In the genomic region with DNA sequence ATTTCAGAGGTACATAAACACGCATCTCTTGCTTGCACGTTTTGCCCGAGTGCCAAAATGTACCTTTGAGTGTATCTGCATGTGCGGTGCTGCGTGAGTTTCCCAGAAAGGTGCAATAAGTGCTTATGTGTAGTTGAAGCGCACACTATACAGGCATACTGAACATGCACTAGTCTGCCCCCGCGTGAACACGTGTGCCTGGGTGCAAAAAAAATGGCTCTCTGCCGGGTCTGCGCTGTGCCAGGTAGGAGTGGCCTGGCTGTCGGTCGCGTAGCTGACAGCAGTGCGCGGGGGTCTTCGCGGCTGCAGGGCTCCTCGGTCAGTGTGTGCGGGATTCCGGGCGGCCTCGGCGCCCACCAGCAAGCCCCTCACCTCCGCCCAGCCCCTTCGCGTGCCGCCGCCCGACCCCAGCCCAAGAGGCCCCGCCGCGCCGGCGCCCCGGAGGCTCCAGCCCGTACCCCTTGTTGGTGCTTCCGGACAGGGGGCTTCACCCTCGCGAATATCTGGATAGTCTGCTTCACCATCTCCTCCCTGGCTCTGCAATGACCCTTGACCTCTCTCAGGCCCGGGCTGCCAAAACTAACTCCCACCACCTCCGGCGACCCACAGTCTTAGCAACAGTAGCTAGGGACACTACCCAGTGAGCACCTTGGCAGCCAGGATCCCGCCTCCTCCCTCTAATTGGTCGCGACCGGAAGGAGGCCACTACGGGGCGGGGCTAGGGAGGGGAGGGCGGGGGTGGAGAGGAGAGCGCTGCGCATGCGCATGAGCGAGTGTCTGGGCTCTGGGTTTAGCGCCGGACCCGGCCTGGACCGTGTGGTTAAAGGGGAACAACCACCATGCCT, we compare ENCODE assay signal across 1 cellular context.
A peak's percentile ranks its signal among the peaks of the same experiment; 100 is the strongest.
TF ChIP-seq lines count a peak whose summit lies in the region.

A gene with protein sequence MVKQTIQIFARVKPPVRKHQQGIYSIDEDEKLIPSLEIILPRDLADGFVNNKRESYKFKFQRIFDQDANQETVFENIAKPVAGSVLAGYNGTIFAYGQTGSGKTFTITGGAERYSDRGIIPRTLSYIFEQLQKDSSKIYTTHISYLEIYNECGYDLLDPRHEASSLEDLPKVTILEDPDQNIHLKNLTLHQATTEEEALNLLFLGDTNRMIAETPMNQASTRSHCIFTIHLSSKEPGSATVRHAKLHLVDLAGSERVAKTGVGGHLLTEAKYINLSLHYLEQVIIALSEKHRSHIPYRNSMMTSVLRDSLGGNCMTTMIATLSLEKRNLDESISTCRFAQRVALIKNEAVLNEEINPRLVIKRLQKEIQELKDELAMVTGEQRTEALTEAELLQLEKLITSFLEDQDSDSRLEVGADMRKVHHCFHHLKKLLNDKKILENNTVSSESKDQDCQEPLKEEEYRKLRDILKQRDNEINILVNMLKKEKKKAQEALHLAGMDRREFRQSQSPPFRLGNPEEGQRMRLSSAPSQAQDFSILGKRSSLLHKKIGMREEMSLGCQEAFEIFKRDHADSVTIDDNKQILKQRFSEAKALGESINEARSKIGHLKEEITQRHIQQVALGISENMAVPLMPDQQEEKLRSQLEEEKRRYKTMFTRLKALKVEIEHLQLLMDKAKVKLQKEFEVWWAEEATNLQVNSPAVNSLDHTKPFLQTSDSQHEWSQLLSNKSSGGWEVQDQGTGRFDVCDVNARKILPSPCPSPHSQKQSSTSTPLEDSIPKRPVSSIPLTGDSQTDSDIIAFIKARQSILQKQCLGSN (minus strand): TSS at position 622 of the 845 bp plus-strand sequence. CDS start 98 bp downstream, at position 524.

TF ChIP-seq in HepG2, 621 proteins besides CTCF, POLR2A, EP300 and RAD21 (continued from another document and continues in another):
- TF ChIP-seq ZNF414 (CRISPR knock-in tag; IDR thresholded peaks at IDR 0.05) (no peak), IKZF1 (IDR thresholded peaks at IDR 0.05) (no peak), TFE3 (CRISPR knock-in tag; IDR thresholded peaks at IDR 0.05) (no peak), ISL2 (CRISPR knock-in tag; IDR thresholded peaks at IDR 0.05) (no peak), STAT5B (CRISPR knock-in tag; IDR thresholded peaks at IDR 0.05) (no peak), SIN3B (IDR thresholded peaks at IDR 0.05; ENCODE audit: low read length) (no peak), ZNF225 (CRISPR knock-in tag; IDR thresholded peaks at IDR 0.05) (no peak), ZNF292 (CRISPR knock-in tag; IDR thresholded peaks at IDR 0.05; ENCODE audit: borderline replicate concordance, low read depth) (no peak), ZFP36 (IDR thresholded peaks at IDR 0.05; ENCODE audit: borderline replicate concordance, low read depth, low read length, partially characterized antibody) (no peak), ZNF276 (CRISPR knock-in tag; IDR thresholded peaks at IDR 0.05; ENCODE audit: low read depth) (no peak), ZNF484 (CRISPR knock-in tag; IDR thresholded peaks at IDR 0.05; ENCODE audit: borderline replicate concordance, low read depth) (no peak), ZBTB42 (CRISPR knock-in tag; IDR thresholded peaks at IDR 0.05) (no peak), ZNF674 (CRISPR knock-in tag; IDR thresholded peaks at IDR 0.05; ENCODE audit: low read depth) (no peak), ZNF18 (CRISPR knock-in tag; IDR thresholded peaks at IDR 0.05; ENCODE audit: insufficient replicate concordance) (no peak), ZNF451 (CRISPR knock-in tag; IDR thresholded peaks at IDR 0.05) (0 out of 2 replicates have a peak, but pooled peaks have one; percentile 55), SMARCC2 (IDR thresholded peaks at IDR 0.05) (no peak), SALL1 (CRISPR knock-in tag; IDR thresholded peaks at IDR 0.05) (peak; percentile 46), ZNF253 (CRISPR knock-in tag; IDR thresholded peaks at IDR 0.05; ENCODE audit: borderline replicate concordance) (peak; percentile 21; the same call in 1 of the 2 replicates), FOXM1 (CRISPR knock-in tag; IDR thresholded peaks at IDR 0.05) (no peak), SIN3A (IDR thresholded peaks at IDR 0.05; ENCODE audit: borderline replicate concordance, low read depth, low read length) (peak; percentile 61; the same call in 1 of the 2 replicates), LBX2 (CRISPR knock-in tag; IDR thresholded peaks at IDR 0.05; ENCODE audit: borderline replicate concordance) (no peak), ZNF772 (CRISPR knock-in tag; IDR thresholded peaks at IDR 0.05) (no peak), ZNF792 (CRISPR knock-in tag; IDR thresholded peaks at IDR 0.05) (no peak), MTA1 (CRISPR knock-in tag; IDR thresholded peaks at IDR 0.05; ENCODE audit: borderline replicate concordance) (no peak), HDAC2 (CRISPR knock-in tag; IDR thresholded peaks at IDR 0.05) (no peak), NFE2L1 (CRISPR knock-in tag; IDR thresholded peaks at IDR 0.05; ENCODE audit: borderline replicate concordance) (no peak), RXRB (CRISPR knock-in tag; IDR thresholded peaks at IDR 0.05; ENCODE audit: borderline replicate concordance) (no peak), ZNF816 (CRISPR knock-in tag; IDR thresholded peaks at IDR 0.05; ENCODE audit: borderline replicate concordance) (no peak), YEATS4 (CRISPR knock-in tag; IDR thresholded peaks at IDR 0.05; ENCODE audit: borderline replicate concordance) (peak; percentile 20; the same call in 1 of the 2 replicates)
- TF ChIP-seq, protein P1, sequence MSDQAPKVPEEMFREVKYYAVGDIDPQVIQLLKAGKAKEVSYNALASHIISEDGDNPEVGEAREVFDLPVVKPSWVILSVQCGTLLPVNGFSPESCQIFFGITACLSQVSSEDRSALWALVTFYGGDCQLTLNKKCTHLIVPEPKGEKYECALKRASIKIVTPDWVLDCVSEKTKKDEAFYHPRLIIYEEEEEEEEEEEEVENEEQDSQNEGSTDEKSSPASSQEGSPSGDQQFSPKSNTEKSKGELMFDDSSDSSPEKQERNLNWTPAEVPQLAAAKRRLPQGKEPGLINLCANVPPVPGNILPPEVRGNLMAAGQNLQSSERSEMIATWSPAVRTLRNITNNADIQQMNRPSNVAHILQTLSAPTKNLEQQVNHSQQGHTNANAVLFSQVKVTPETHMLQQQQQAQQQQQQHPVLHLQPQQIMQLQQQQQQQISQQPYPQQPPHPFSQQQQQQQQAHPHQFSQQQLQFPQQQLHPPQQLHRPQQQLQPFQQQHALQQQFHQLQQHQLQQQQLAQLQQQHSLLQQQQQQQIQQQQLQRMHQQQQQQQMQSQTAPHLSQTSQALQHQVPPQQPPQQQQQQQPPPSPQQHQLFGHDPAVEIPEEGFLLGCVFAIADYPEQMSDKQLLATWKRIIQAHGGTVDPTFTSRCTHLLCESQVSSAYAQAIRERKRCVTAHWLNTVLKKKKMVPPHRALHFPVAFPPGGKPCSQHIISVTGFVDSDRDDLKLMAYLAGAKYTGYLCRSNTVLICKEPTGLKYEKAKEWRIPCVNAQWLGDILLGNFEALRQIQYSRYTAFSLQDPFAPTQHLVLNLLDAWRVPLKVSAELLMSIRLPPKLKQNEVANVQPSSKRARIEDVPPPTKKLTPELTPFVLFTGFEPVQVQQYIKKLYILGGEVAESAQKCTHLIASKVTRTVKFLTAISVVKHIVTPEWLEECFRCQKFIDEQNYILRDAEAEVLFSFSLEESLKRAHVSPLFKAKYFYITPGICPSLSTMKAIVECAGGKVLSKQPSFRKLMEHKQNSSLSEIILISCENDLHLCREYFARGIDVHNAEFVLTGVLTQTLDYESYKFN (CRISPR knock-in tag; conservative IDR thresholded peaks at IDR 0.05): no peak
- TF ChIP-seq, protein P2, sequence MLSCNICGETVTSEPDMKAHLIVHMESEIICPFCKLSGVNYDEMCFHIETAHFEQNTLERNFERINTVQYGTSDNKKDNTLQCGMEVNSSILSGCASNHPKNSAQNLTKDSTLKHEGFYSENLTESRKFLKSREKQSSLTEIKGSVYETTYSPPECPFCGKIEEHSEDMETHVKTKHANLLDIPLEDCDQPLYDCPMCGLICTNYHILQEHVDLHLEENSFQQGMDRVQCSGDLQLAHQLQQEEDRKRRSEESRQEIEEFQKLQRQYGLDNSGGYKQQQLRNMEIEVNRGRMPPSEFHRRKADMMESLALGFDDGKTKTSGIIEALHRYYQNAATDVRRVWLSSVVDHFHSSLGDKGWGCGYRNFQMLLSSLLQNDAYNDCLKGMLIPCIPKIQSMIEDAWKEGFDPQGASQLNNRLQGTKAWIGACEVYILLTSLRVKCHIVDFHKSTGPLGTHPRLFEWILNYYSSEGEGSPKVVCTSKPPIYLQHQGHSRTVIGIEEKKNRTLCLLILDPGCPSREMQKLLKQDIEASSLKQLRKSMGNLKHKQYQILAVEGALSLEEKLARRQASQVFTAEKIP (CRISPR knock-in tag; IDR thresholded peaks at IDR 0.05; ENCODE audit: borderline replicate concordance): no peak
- TF ChIP-seq, protein P3, sequence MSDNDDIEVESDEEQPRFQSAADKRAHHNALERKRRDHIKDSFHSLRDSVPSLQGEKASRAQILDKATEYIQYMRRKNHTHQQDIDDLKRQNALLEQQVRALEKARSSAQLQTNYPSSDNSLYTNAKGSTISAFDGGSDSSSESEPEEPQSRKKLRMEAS (IDR thresholded peaks at IDR 0.05): peak; percentile 92
